9 cellular contexts compared by ENCODE assay signal in genomic region chr6:154683756-154684523, GRCh38. TPM values are rescaled to one million over a fixed set of nuclear protein-coding genes. Genes with fewer than 3 reads are reported as not detected.
DNase-seq lines count a peak whose midpoint lies in the region; ATAC-seq, FAIRE-seq and TF ChIP-seq lines count a peak whose summit lies in the region.
"Had no signal": no experiment of that assay in that cellular context is flagged by ENCODE, and none has a peak within 500 bp of the region (broad histone marks: within the 10 kb centered on the region; RNA-seq: fewer than 3 reads in every experiment).

No MANE protein-coding gene starts in this region.

- no peak for TF ChIP-seq POLR2A in GM18505 (IDR thresholded peaks at IDR 0.05; ENCODE audit: borderline replicate concordance, extremely low read depth, insufficient read depth, insufficient read length)

- H3K4me3 ChIP-seq in psoas muscle: no peak overlapping the region

- H3K27me3 Mint-ChIP-seq in chondrocyte (ENCODE audit: low read depth): no peaks in the 10 kb centered on the region
- H3K27me3 Mint-ChIP-seq in WTC11 (ENCODE audit: low read depth): no peaks in the 10 kb centered on the region

- TF ChIP-seq CTCF in chondrocyte (IDR thresholded peaks at IDR 0.05) (no peak), WTC11 (IDR thresholded peaks at IDR 0.05) (no peak), psoas muscle (IDR thresholded peaks at IDR 0.05) (no peak)

- H3K4me1 ChIP-seq in psoas muscle: no peaks in the 10 kb centered on the region

- H3K36me3 Mint-ChIP-seq in chondrocyte (ENCODE audit: low read depth) (no peaks in the 10 kb centered on the region), WTC11 (peaks cover 10% of the 10 kb centered on the region)

- DNase-seq in LHCN-M2 (ENCODE audit: low read depth): peak; percentile 40
- DNase-seq in chondrocyte (ENCODE audit: low spot score): no peak
- peak; percentile 20 for DNase-seq in urothelium cell line (ENCODE audit: low spot score)
- no peak for DNase-seq in WTC11 (ENCODE audit: low spot score)
- DNase-seq in NCI-H1092 (lab: John Stamatoyannopoulos, UW): no peak
- DNase-seq in psoas muscle: no peak

- H3K36me3 ChIP-seq in psoas muscle (ENCODE audit: insufficient read depth in 1 of 2, low read depth in 1 of 2): no peaks in the 10 kb centered on the region

- CTCF ChIA-PET in WTC11 (lab: Charles Lee): no interaction called here

- H3K9me3 Mint-ChIP-seq in chondrocyte (ENCODE audit: low read depth) (no peaks in the 10 kb centered on the region), WTC11 (peaks cover 11% of the 10 kb centered on the region)

- H3K4me1 Mint-ChIP-seq in chondrocyte (ENCODE audit: low read depth): peaks cover 10% of the 10 kb centered on the region
- H3K4me1 Mint-ChIP-seq in WTC11: no peaks in the 10 kb centered on the region

- peak overlapping the region; percentile 49 for H3K27ac Mint-ChIP-seq in chondrocyte (ENCODE audit: unreplicated experiment)
- H3K27ac Mint-ChIP-seq in WTC11: no peak overlapping the region; the same call in 1 of the 2 replicates
- H3K27ac Mint-ChIP-seq: nephron had no signal

- FAIRE-seq in urothelium cell line (lab: Jason Lieb, UNC): no peak

- no peak overlapping the region for H3K27ac ChIP-seq in psoas muscle

- no peaks in the 10 kb centered on the region for H3K9me3 ChIP-seq in psoas muscle

- peaks cover 0 to 2% (median 0%) of the 10 kb centered on the region in 3 donors for H3K27me3 ChIP-seq in psoas muscle (ENCODE audit: insufficient read depth in 3 of 3, low read length in 2 of 3)

- WGBS in psoas muscle, 3 donors: 50 to 63% (median 54%) methylated on average over 4 of the region's 4 CpGs

- POLR2A ChIA-PET in WTC11 (lab: Charles Lee): no interaction called here

- ATAC-seq in GM18505 (IDR thresholded peaks at IDR 0.05; ENCODE audit: unreplicated experiment): peak; percentile 93
- peak; percentile 88 for ATAC-seq in GM21825 (IDR thresholded peaks at IDR 0.05; ENCODE audit: unreplicated experiment)
- ATAC-seq in WTC11: no peak
- ATAC-seq in psoas muscle: no peak

- H3K4me3 Mint-ChIP-seq in chondrocyte (ENCODE audit: unreplicated experiment) (no peak overlapping the region), WTC11 (no peak overlapping the region)
- H3K4me3 Mint-ChIP-seq: nephron had no signal

- intact Hi-C loops in psoas muscle (cut with DNase I): no loop called here

TF ChIP-seq in WTC11, 78 proteins besides CTCF, POLR2A, EP300 and RAD21:
- TF ChIP-seq ELF4 (CRISPR knock-in tag; IDR thresholded peaks at IDR 0.05; ENCODE audit: low read depth) (no peak), FOXK1 (CRISPR knock-in tag; IDR thresholded peaks at IDR 0.05) (no peak), E2F5 (CRISPR knock-in tag; IDR thresholded peaks at IDR 0.05) (no peak)
- TF ChIP-seq, protein P1, sequence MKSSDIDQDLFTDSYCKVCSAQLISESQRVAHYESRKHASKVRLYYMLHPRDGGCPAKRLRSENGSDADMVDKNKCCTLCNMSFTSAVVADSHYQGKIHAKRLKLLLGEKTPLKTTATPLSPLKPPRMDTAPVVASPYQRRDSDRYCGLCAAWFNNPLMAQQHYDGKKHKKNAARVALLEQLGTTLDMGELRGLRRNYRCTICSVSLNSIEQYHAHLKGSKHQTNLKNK (CRISPR knock-in tag; IDR thresholded peaks at IDR 0.05): no peak

RNA-seq across cellular contexts. Expression of gene SCAF8, which starts 49.3 kb away (rescaled TPM):
- total RNA-seq in LHCN-M2 (2014; rRNA removed) (25.8 and 30.7 TPM in 2 replicates), chondrocyte (36.3 to 36.7 TPM (median 36.7 TPM) in 3 replicates), WTC11 (2021) (40.7 to 46.8 TPM (median 46.3 TPM) in 3 replicates), psoas muscle (10 to 100 TPM; 40.1 to 49.0 (median 46.2) TPM)
- 10.3 TPM for polyA plus RNA-seq in LHCN-M2 (2012)
- 10 to 100 TPM in 2 of 3 donors, 1 to 10 TPM in 1; 9.5 to 16.9 (median 10.5) TPM for polyA plus RNA-seq in psoas muscle

Comparison
In these comparisons a context has a peak if more than half of its experiments do, and no peak if none do; other contexts are left out.
1. ATAC-seq: peak in GM18505 (single experiment) and GM21825 (single experiment); none in WTC11 (single experiment) and psoas muscle (0 of 4).
2. DNase-seq: peak in LHCN-M2 (single experiment) and urothelium cell line (single experiment); none in chondrocyte (single experiment), WTC11 (single experiment), NCI-H1092 (single experiment) and psoas muscle (0 of 2).